Comparison of ENCODE assay signal across 8 cellular contexts in the genomic region with DNA sequence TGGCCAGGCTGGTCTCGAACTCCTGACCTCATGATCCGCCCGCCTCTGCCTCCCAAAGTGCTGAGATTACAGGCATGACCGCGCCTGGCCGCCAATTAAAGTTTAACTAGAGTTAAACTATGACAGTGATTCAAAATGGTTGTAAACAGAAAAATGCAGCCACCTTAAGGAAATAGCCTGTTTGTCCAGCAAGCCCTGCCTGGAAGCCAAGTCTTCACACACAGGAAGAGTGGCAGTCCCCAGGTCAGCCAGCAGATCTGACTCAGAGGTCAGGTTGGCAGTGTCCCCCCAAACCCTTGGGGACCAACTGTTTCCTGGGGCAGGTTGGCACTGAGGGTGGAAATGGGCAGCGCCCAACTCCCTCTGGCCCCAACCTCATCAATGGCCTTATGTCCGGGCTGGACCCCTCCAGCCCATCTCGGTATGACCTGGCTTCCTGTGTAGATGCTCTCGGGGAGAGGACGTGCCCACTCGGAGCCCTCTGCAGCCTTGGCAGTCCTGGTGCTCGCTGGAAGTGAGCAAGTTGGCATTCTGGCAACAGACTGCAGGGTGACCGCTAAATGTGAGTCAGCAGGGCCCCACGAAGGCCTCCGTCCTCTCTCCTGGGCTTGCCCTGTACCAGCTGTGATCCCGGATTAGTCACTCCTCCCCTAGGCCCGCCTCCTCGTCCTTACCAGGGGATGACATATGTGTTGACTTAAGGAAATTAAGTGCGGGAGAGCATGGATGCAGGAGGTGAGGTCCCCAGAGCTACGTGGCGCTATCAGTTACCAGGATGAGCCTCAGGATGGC. TPM values are rescaled to one million over a fixed set of nuclear protein-coding genes. Genes with fewer than 3 reads are reported as not detected.
DNase-seq lines count a peak whose midpoint lies in the region; ATAC-seq and TF ChIP-seq lines count a peak whose summit lies in the region.

No MANE protein-coding gene starts in this region.

- H3K9me3 Mint-ChIP-seq in nephron, result no peaks in the 10 kb centered on the region

- intact Hi-C loops in testis (cut with DNase I; ENCODE audit: low total_unique reads), result loop anchor here (10.0 kb wide), 1 partner anchor 62 kb away; no protein-coding TSS in a partner anchor

- peaks cover 30% of the 10 kb centered on the region for H3K4me1 ChIP-seq in testis

- no peak for TF ChIP-seq CTCF in LNCaP clone FGC (IDR thresholded peaks at IDR 0.05; ENCODE audit: control insufficient read depth, extremely low read depth, insufficient read depth)
- TF ChIP-seq CTCF in foreskin fibroblast (IDR thresholded peaks at IDR 0.05; ENCODE audit: low read depth, low read length), result no peak
- TF ChIP-seq CTCF in nephron (IDR thresholded peaks at IDR 0.05; ENCODE audit: unreplicated experiment in 3 of 3), result no peak
- TF ChIP-seq CTCF in testis (IDR thresholded peaks at IDR 0.05), result no peak

- ATAC-seq in GM21786 (IDR thresholded peaks at IDR 0.05; ENCODE audit: unreplicated experiment), result peak; percentile 76

- peak overlapping the region; percentile 74 to 93 (median 92) for H3K27ac Mint-ChIP-seq in nephron

- H3K4me1 Mint-ChIP-seq in nephron, result peaks cover 37% of the 10 kb centered on the region

- H3K9me3 ChIP-seq in testis, result no peaks in the 10 kb centered on the region

- no peak for TF ChIP-seq POLR2A in testis (IDR thresholded peaks at IDR 0.05)

- H3K27ac ChIP-seq in testis, result peak overlapping the region; percentile 94 to 98

- WGBS in testis, 2 donors, result 34 to 37% methylated on average over 16 to 22 of the region's 22 CpGs

- no peaks in the 10 kb centered on the region for H3K36me3 Mint-ChIP-seq in nephron (ENCODE audit: low read depth)

- DNase-seq in DMS 273 treated with DMSO at 0.1 percent for 48 hours (lab: John Stamatoyannopoulos, UW) (peak; percentile 93), LNCaP clone FGC (ENCODE audit: low read depth) (peak; percentile 88), RPMI8226 (peak; percentile 90), foreskin fibroblast (peak; percentile 99), testis (peak; percentile 87)
- peak; percentile 89 for DNase-seq in activated effector memory CD4-positive, alpha-beta T cell treated with anti-CD3 and anti-CD28 coated beads, Interleukin-2, amount 50 U/mL, for 16 hours

- peak overlapping the region; percentile 55 for H3K4me3 ChIP-seq in LNCaP clone FGC (ENCODE audit: low read depth, low read length)
- H3K4me3 ChIP-seq in foreskin fibroblast (ENCODE audit: low read depth in 1 of 2, low read length in 2 of 2), result peak overlapping the region; percentile 66 to 67
- peak overlapping the region; percentile 67 to 68 for H3K4me3 ChIP-seq in testis

- no peaks in the 10 kb centered on the region for H3K36me3 ChIP-seq in testis (ENCODE audit: low read depth, missing control alignments)

- peak overlapping the region; percentile 82 to 87 (median 86) for H3K4me3 Mint-ChIP-seq in nephron

- H3K27me3 ChIP-seq in testis, result no peaks in the 10 kb centered on the region

- peaks cover 6% of the 10 kb centered on the region for H3K27me3 Mint-ChIP-seq in nephron (ENCODE audit: low read depth)

RNA-seq across cellular contexts. Expression of gene HSP90AB1, which starts 9.7 kb away (rescaled TPM):
- total RNA-seq in testis, result 100 to 1,000 TPM; 480 to 610 TPM
- 602 TPM for polyA plus RNA-seq in testis (ENCODE audit: insufficient read depth, low read depth, low replicate concordance)

RNA-seq across cellular contexts. Expression of gene SLC29A1, which starts 13.8 kb away (rescaled TPM):
- total RNA-seq in testis, result 10 to 100 TPM; 51.3 to 70.0 TPM
- polyA plus RNA-seq in testis (ENCODE audit: insufficient read depth, low read depth, low replicate concordance), result 41.2 TPM

RNA-seq across cellular contexts. Expression of gene SLC35B2, which starts 20.1 kb away (rescaled TPM):
- total RNA-seq in testis, result 10 to 100 TPM; 42.4 to 49.8 TPM
- polyA plus RNA-seq in testis (ENCODE audit: insufficient read depth, low read depth, low replicate concordance), result 32.1 TPM

RNA-seq across cellular contexts. Expression of gene MYMX, which starts 20.5 kb away (rescaled TPM):
- under 1 TPM in 1 of 2 donors, not detected in 1; 0.87 TPM for total RNA-seq in testis
- polyA plus RNA-seq in testis (ENCODE audit: insufficient read depth, low read depth, low replicate concordance), result 0.73 TPM

RNA-seq across cellular contexts. Expression of gene NFKBIE, which starts 28.1 kb away (rescaled TPM):
- 10 to 100 TPM; 18.3 to 29.2 TPM for total RNA-seq in testis
- 13.1 TPM for polyA plus RNA-seq in testis (ENCODE audit: insufficient read depth, low read depth, low replicate concordance)

Comparison
In these comparisons a context has a peak if more than half of its experiments do, and no peak if none do; other contexts are left out.
1. Peak in every context shown above with its lines: DNase-seq, ATAC-seq, H3K4me3 ChIP-seq and H3K27ac ChIP-seq.